ENCODE assay signal across 8 cellular contexts in the genomic region with DNA sequence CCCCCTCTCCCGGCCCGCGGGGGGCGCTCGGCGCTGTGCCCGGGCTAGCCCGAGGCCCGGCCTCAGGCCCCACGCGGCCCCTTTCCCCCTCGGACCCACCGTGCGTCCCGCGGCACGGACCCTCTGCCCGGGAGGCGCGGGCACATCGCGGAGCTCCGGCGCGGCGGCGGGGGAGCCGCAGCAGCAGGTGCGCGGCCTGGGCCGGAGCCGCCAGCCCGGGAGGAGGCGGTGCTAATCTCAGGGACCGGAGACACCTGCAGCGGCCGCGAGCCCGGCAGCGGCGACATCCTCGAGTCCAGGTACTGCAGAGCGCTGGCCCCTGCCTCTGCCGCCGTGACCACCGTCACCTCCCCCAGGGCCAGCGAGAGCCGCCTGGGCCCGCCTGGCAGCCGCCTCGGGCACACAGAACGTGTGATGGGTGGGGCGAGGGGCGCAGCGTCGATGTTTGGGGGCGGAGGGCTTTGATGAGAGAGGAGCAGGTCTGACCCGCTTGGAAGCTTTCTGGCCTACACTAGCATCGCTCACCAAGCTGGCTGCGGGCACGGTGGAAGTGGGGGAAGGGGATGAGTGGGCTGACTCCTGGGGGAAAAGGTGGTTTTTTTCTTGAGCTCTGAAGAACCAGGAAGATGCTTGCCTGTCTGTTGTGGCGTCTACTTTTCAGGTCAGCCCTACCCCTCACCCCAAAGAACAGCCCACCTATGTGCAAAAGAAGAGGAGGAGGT. TPM values are rescaled to one million over a fixed set of nuclear protein-coding genes. Genes with fewer than 3 reads are reported as not detected.
DNase-seq lines count a peak whose midpoint lies in the region; TF ChIP-seq lines count a peak whose summit lies in the region.

No MANE protein-coding gene starts in this region.

- peak; percentile 42 for TF ChIP-seq CTCF in progenitor cell of endocrine pancreas (IDR thresholded peaks at IDR 0.05; ENCODE audit: unreplicated experiment)
- TF ChIP-seq CTCF in RWPE1 (conservative IDR thresholded peaks at IDR 0.05; ENCODE audit: low read depth), result no peak

- peaks cover 10% of the 10 kb centered on the region for H3K4me1 Mint-ChIP-seq in progenitor cell of endocrine pancreas (ENCODE audit: low read depth)

- CTCF ChIA-PET in RWPE1 (lab: Yijun Ruan, JAX), result interaction anchor here (0.6 kb wide), 1 partner anchor 70 kb away, joined by 5 read pairs; no protein-coding TSS in a partner anchor

- no peaks in the 10 kb centered on the region for H3K27me3 ChIP-seq in HAP-1 (ENCODE audit: low read depth)
- peaks cover 7% of the 10 kb centered on the region for H3K27me3 ChIP-seq in MG63

- H3K27ac ChIP-seq in RWPE1, result no peak overlapping the region

- H3K9me3 Mint-ChIP-seq in progenitor cell of endocrine pancreas (ENCODE audit: low read depth), result no peaks in the 10 kb centered on the region

- H3K27ac Mint-ChIP-seq in progenitor cell of endocrine pancreas, result peak overlapping the region; percentile 93

- POLR2A ChIA-PET in RWPE1 (lab: Yijun Ruan, JAX; ENCODE audit: low non-redundant PET), result no interaction called here

- H3K36me3 ChIP-seq in HAP-1 (replicated peaks) (no peaks in the 10 kb centered on the region; the same call in 1 of the 2 replicates), MG63 (no peaks in the 10 kb centered on the region)

- in situ Hi-C loops in HAP-1 (cut with MboI; ENCODE audit: low sequenced_read_pairs), result no loop called here

- H3K9me3 ChIP-seq in HAP-1 (no peaks in the 10 kb centered on the region), MG63 (no peaks in the 10 kb centered on the region)

- H3K27me3 Mint-ChIP-seq in progenitor cell of endocrine pancreas, result peaks cover 11% of the 10 kb centered on the region

- H3K4me3 ChIP-seq in HAP-1 (peak overlapping the region; percentile 51), MG63 (peak overlapping the region; percentile 50; the same call in 1 of the 2 replicates)

- peak; percentile 60 for DNase-seq in DMS 273 (lab: John Stamatoyannopoulos, UW; ENCODE audit: unreplicated experiment)
- no peak for DNase-seq in DMS 273 treated with DMSO at 0.1 percent for 48 hours (lab: John Stamatoyannopoulos, UW)
- peak in 1 of 2 experiments; percentile 54 for DNase-seq in HAP-1 (ENCODE audit: low spot score in 2 of 2)
- no peak for DNase-seq in MG63
- DNase-seq in activated T-helper 9 cell treated with anti-CD3 and anti-CD28 coated beads, Interleukin-2, amount 50 U/mL, for 16 hours (ENCODE audit: low read depth), result peak; percentile 34
- DNase-seq in glomerular visceral epithelial cell (ENCODE audit: extremely low spot score), result peak; percentile 27
- peak; percentile 51 for DNase-seq in progenitor cell of endocrine pancreas (ENCODE audit: low spot score, unreplicated experiment)
- no peak for DNase-seq in RWPE1 (ENCODE audit: low spot score)

- peak overlapping the region; percentile 75 for H3K4me3 Mint-ChIP-seq in progenitor cell of endocrine pancreas (ENCODE audit: low read depth)

- no peaks in the 10 kb centered on the region for H3K36me3 Mint-ChIP-seq in progenitor cell of endocrine pancreas (ENCODE audit: insufficient read depth)

- H3K4me1 ChIP-seq in HAP-1, result peaks cover 13% of the 10 kb centered on the region

RNA-seq across cellular contexts. Expression of a gene that starts 0.5 kb away (rescaled TPM):
- 4.4 and 5.0 TPM in 2 replicates for total RNA-seq in MG63 (2014; rRNA removed; shearing (Covaris generic); ENCODE audit: low replicate concordance)
- total RNA-seq in progenitor cell of endocrine pancreas, result 85.1 and 88.5 TPM in 2 replicates

Comparison
In these comparisons a context has a peak if more than half of its experiments do, and no peak if none do; other contexts are left out.
1. DNase-seq: peak in DMS 273 (single experiment), activated T-helper 9 cell treated with anti-CD3 and anti-CD28 coated beads, Interleukin-2, amount 50 U/mL, for 16 hours (single experiment), glomerular visceral epithelial cell (single experiment) and progenitor cell of endocrine pancreas (single experiment); none in DMS 273 treated with DMSO at 0.1 percent for 48 hours (single experiment), MG63 (single experiment) and RWPE1 (single experiment).
2. RNA of a gene that starts 0.5 kb away (total RNA-seq): 85.1 to 88.5 TPM in progenitor cell of endocrine pancreas; 4.4 to 5.0 TPM in MG63; every median in the first group is over 10 times any median in the second.